In genomic region chr2:43060435-43061016, GRCh38 we compare ENCODE assay signal across 25 cellular contexts.
A peak's percentile ranks its signal among the peaks of the same experiment; 100 is the strongest.
DNase-seq lines count a peak whose midpoint lies in the region; ATAC-seq, FAIRE-seq and TF ChIP-seq lines count a peak whose summit lies in the region.
"Had no signal": no experiment of that assay in that cellular context is flagged by ENCODE, and none has a peak within 500 bp of the region (broad histone marks: within the 10 kb centered on the region; RNA-seq: fewer than 3 reads in every experiment).

No MANE protein-coding gene starts in this region.

- H3K27me3 ChIP-seq in CD4-positive, alpha-beta T cell (ENCODE audit: control insufficient read depth, insufficient read depth, low read length): no peaks in the 10 kb centered on the region
- H3K27me3 ChIP-seq: stomach had no signal

- H3K4me1 Mint-ChIP-seq in activated CD4-positive, alpha-beta T cell treated with anti-CD3 and anti-CD28 coated beads for 36 hours: peaks cover 35% of the 10 kb centered on the region
- peaks cover 44% of the 10 kb centered on the region for H3K4me1 Mint-ChIP-seq in CD4-positive, alpha-beta T cell (ENCODE audit: low read depth)
- H3K4me1 Mint-ChIP-seq in activated CD8-positive, alpha-beta T cell treated with anti-CD3 and anti-CD28 coated beads for 36 hours (ENCODE audit: low read depth): peaks cover 30% of the 10 kb centered on the region
- peaks cover 35% of the 10 kb centered on the region for H3K4me1 Mint-ChIP-seq in mesothelial cell of epicardium

- no peaks in the 10 kb centered on the region for H3K27me3 Mint-ChIP-seq in activated CD4-positive, alpha-beta T cell treated with anti-CD3 and anti-CD28 coated beads for 36 hours
- H3K27me3 Mint-ChIP-seq in CD4-positive, alpha-beta T cell: no peaks in the 10 kb centered on the region
- no peaks in the 10 kb centered on the region for H3K27me3 Mint-ChIP-seq in activated CD8-positive, alpha-beta T cell treated with anti-CD3 and anti-CD28 coated beads for 36 hours
- no peaks in the 10 kb centered on the region for H3K27me3 Mint-ChIP-seq in mesothelial cell of epicardium (ENCODE audit: low read depth)
- H3K27me3 Mint-ChIP-seq: type B pancreatic cell had no signal

- H3K36me3 Mint-ChIP-seq in activated CD4-positive, alpha-beta T cell treated with anti-CD3 and anti-CD28 coated beads for 36 hours (ENCODE audit: low read depth): no peaks in the 10 kb centered on the region
- no peaks in the 10 kb centered on the region for H3K36me3 Mint-ChIP-seq in CD4-positive, alpha-beta T cell (ENCODE audit: low read depth)
- peaks cover 3% of the 10 kb centered on the region for H3K36me3 Mint-ChIP-seq in activated CD8-positive, alpha-beta T cell treated with anti-CD3 and anti-CD28 coated beads for 36 hours (ENCODE audit: low read depth)
- H3K36me3 Mint-ChIP-seq in mesothelial cell of epicardium: peaks cover 12% of the 10 kb centered on the region

- no peak for DNase-seq in activated CD4-positive, alpha-beta T cell treated with anti-CD3 and anti-CD28 coated beads for 36 hours
- no peak for DNase-seq in activated CD4-positive, alpha-beta T cell treated with anti-CD3 and anti-CD28 coated beads for 4 hours
- DNase-seq in CD4-positive, alpha-beta T cell: no peak
- DNase-seq in activated CD8-positive, alpha-beta T cell treated with anti-CD3 and anti-CD28 coated beads for 36 hours: no peak
- DNase-seq in mesothelial cell of epicardium (ENCODE audit: low spot score in 2 of 2, unreplicated experiment in 2 of 2) (no peak), omental fat pad (ENCODE audit: low spot score) (no peak), urothelium cell line (ENCODE audit: low spot score) (no peak)
- DNase-seq: 8988T; activated CD4-positive, CD25-positive, alpha-beta regulatory T cell treated with anti-CD3 and anti-CD28 coated beads, Interleukin-2, amount 50 U/mL, for 72 hours; activated CD8-positive, alpha-beta memory T cell treated with anti-CD3 and anti-CD28 coated beads, Interleukin-2, amount 50 U/mL, for 48 hours; activated naive CD4-positive, alpha-beta T cell; H7; NCI-H1092; NCI-H2081; NCI-H510A; stimulated activated CD4-positive, alpha-beta T cell treated with anti-CD3 and anti-CD28 coated beads, Interleukin-4, amount 100 ng/mL, for 24 hours; stomach had no signal

- POLR2A ChIA-PET in activated CD4-positive, alpha-beta T cell treated with anti-CD3 and anti-CD28 coated beads for 36 hours (lab: Charles Lee): no interaction called here
- POLR2A ChIA-PET in CD4-positive, alpha-beta T cell (lab: Charles Lee): interaction anchor here (0.7 to 1.6 kb wide), 3 partner anchors 9 to 163 kb away, joined by 3 to 5 read pairs (median 3); no protein-coding TSS in a partner anchor
- POLR2A ChIA-PET in activated CD8-positive, alpha-beta T cell treated with anti-CD3 and anti-CD28 coated beads for 36 hours (lab: Charles Lee): interaction anchor here (1.2 kb wide), 1 partner anchor 28 kb away, joined by 3 read pairs; no protein-coding TSS in a partner anchor

- peak overlapping the region; percentile 59 for H3K27ac Mint-ChIP-seq in activated CD4-positive, alpha-beta T cell treated with anti-CD3 and anti-CD28 coated beads for 36 hours
- peak overlapping the region; percentile 79 for H3K27ac Mint-ChIP-seq in CD4-positive, alpha-beta T cell
- H3K27ac Mint-ChIP-seq in activated CD8-positive, alpha-beta T cell treated with anti-CD3 and anti-CD28 coated beads for 36 hours: peak overlapping the region; percentile 70
- H3K27ac Mint-ChIP-seq in mesothelial cell of epicardium: peak overlapping the region; percentile 11
- H3K27ac Mint-ChIP-seq: B cell, type B pancreatic cell had no signal

- ATAC-seq in activated CD4-positive, alpha-beta T cell treated with anti-CD3 and anti-CD28 coated beads for 36 hours: no peak
- no peak for ATAC-seq in CD4-positive, alpha-beta T cell (ENCODE audit: poor library complexity)
- no peak for ATAC-seq in activated CD8-positive, alpha-beta T cell treated with anti-CD3 and anti-CD28 coated beads for 36 hours
- no peak for ATAC-seq in omental fat pad (ENCODE audit: low FRiP score)
- no peak for ATAC-seq in GM21381 (IDR thresholded peaks at IDR 0.05; ENCODE audit: unreplicated experiment)

- H3K9me3 Mint-ChIP-seq in activated CD4-positive, alpha-beta T cell treated with anti-CD3 and anti-CD28 coated beads for 36 hours (ENCODE audit: low read depth): no peaks in the 10 kb centered on the region
- H3K9me3 Mint-ChIP-seq in CD4-positive, alpha-beta T cell: peaks cover 2% of the 10 kb centered on the region
- H3K9me3 Mint-ChIP-seq in activated CD8-positive, alpha-beta T cell treated with anti-CD3 and anti-CD28 coated beads for 36 hours: peaks cover 3% of the 10 kb centered on the region
- H3K9me3 Mint-ChIP-seq in mesothelial cell of epicardium: peaks cover 19% of the 10 kb centered on the region

- intact Hi-C loops in activated CD4-positive, alpha-beta T cell treated with anti-CD3 and anti-CD28 coated beads for 36 hours (cut with DNase I, micrococcal nuclease): no loop called here
- intact Hi-C loops in CD4-positive, alpha-beta T cell (cut with DNase I, micrococcal nuclease): no loop called here
- intact Hi-C loops in activated CD8-positive, alpha-beta T cell treated with anti-CD3 and anti-CD28 coated beads for 36 hours (cut with micrococcal nuclease): no loop called here

- H3K4me3 Mint-ChIP-seq in activated CD4-positive, alpha-beta T cell treated with anti-CD3 and anti-CD28 coated beads for 36 hours: no peak overlapping the region
- peak overlapping the region; percentile 57 for H3K4me3 Mint-ChIP-seq in CD4-positive, alpha-beta T cell
- H3K4me3 Mint-ChIP-seq in activated CD8-positive, alpha-beta T cell treated with anti-CD3 and anti-CD28 coated beads for 36 hours: no peak overlapping the region
- no peak overlapping the region for H3K4me3 Mint-ChIP-seq in mesothelial cell of epicardium
- H3K4me3 Mint-ChIP-seq: B cell, type B pancreatic cell had no signal

- TF ChIP-seq CTCF in CD4-positive, alpha-beta T cell (IDR thresholded peaks at IDR 0.05): no peak
- TF ChIP-seq CTCF in activated CD8-positive, alpha-beta T cell treated with anti-CD3 and anti-CD28 coated beads for 36 hours (IDR thresholded peaks at IDR 0.05): no peak
- TF ChIP-seq CTCF in mesothelial cell of epicardium (IDR thresholded peaks at IDR 0.05; ENCODE audit: unreplicated experiment): no peak
- no peak for TF ChIP-seq CTCF in omental fat pad (IDR thresholded peaks at IDR 0.05)

- H3K27ac ChIP-seq in CD4-positive, alpha-beta T cell (ENCODE audit: low read depth, low read length): no peak overlapping the region
- H3K27ac ChIP-seq: SK-N-MC had no signal

- CTCF ChIA-PET in activated CD4-positive, alpha-beta T cell treated with anti-CD3 and anti-CD28 coated beads for 36 hours (lab: Charles Lee): interaction anchor here (0.5 to 1.5 kb wide), 3 partner anchors 10 to 246 kb away, joined by 4 to 6 read pairs (median 5); no protein-coding TSS in a partner anchor
- CTCF ChIA-PET in CD4-positive, alpha-beta T cell (lab: Charles Lee): no interaction called here
- CTCF ChIA-PET in activated CD8-positive, alpha-beta T cell treated with anti-CD3 and anti-CD28 coated beads for 36 hours (lab: Charles Lee): interaction anchor here (1.0 to 2.7 kb wide), 2 partner anchors 168 to 169 kb away, joined by 3 to 14 read pairs; no protein-coding TSS in a partner anchor

- no peaks in the 10 kb centered on the region for H3K9me3 ChIP-seq in CD4-positive, alpha-beta T cell (ENCODE audit: control insufficient read depth, low read length)

- no peak for FAIRE-seq in urothelium cell line (lab: Jason Lieb, UNC)
- FAIRE-seq: colon, D721Med, endometrium, RCC 7860 had no signal

Comparison
In these comparisons a context has a peak if more than half of its experiments do, and no peak if none do; other contexts are left out.
1. H3K27ac Mint-ChIP-seq: peak in every context shown above with its lines; median percentile 79 in CD4-positive, alpha-beta T cell; 70 in activated CD8-positive, alpha-beta T cell treated with anti-CD3 and anti-CD28 coated beads for 36 hours; 59 in activated CD4-positive, alpha-beta T cell treated with anti-CD3 and anti-CD28 coated beads for 36 hours; 11 in mesothelial cell of epicardium.